Comparison of ENCODE assay signal across 28 cellular contexts in genomic region chr11:129740125-129740719, GRCh38.
"Had no signal": no experiment of that assay in that cellular context is flagged by ENCODE, and none has a peak within 500 bp of the region (broad histone marks: within the 10 kb centered on the region; RNA-seq: fewer than 3 reads in every experiment).

No MANE protein-coding gene starts in this region.

- H3K4me1 Mint-ChIP-seq: activated CD4-positive, alpha-beta memory T cell treated with anti-CD3 and anti-CD28 coated beads, Interleukin-2, amount 10 ng/mL, durations not matched to agents 7 days and 5 days; activated CD4-positive, alpha-beta T cell treated with anti-CD3 and anti-CD28 coated beads for 36 hours; activated CD8-positive, alpha-beta memory T cell treated with anti-CD3 and anti-CD28 coated beads, Interleukin-2, amount 10 ng/mL, durations not matched to agents 7 days and 5 days; activated naive CD4-positive, alpha-beta T cell treated with anti-CD3 and anti-CD28 coated beads, Interleukin-2, amount 10 ng/mL, durations not matched to agents 7 days and 5 days had no signal

- H3K27ac ChIP-seq: ascending aorta, SJCRH30, SK-N-MC, WERI-Rb-1 had no signal

- H3K9me3 ChIP-seq: ascending aorta, MG63, SJCRH30 had no signal

- H3K27me3 ChIP-seq: ascending aorta, MG63, SJCRH30 had no signal

- H3K4me1 ChIP-seq: ascending aorta, SJCRH30 had no signal

- H3K36me3 ChIP-seq: ascending aorta, MG63, SJCRH30, WERI-Rb-1 had no signal

- H3K4me3 Mint-ChIP-seq: activated CD4-positive, alpha-beta memory T cell treated with anti-CD3 and anti-CD28 coated beads, Interleukin-2, amount 10 ng/mL, durations not matched to agents 7 days and 5 days; activated CD4-positive, alpha-beta T cell treated with anti-CD3 and anti-CD28 coated beads for 36 hours; activated CD8-positive, alpha-beta memory T cell treated with anti-CD3 and anti-CD28 coated beads, Interleukin-2, amount 10 ng/mL, durations not matched to agents 7 days and 5 days; activated naive CD4-positive, alpha-beta T cell treated with anti-CD3 and anti-CD28 coated beads, Interleukin-2, amount 10 ng/mL, durations not matched to agents 7 days and 5 days; activated naive CD8-positive, alpha-beta T cell had no signal

- DNase-seq: activated CD4-positive, alpha-beta memory T cell treated with anti-CD3 and anti-CD28 coated beads, Interleukin-2, amount 10 ng/mL, durations not matched to agents 7 days and 5 days; activated CD4-positive, alpha-beta T cell treated with anti-CD3 and anti-CD28 coated beads for 36 hours; activated CD4-positive, alpha-beta T cell treated with anti-CD3 and anti-CD28 coated beads, Interleukin-2, amount 50 U/mL, for 1 hour; activated CD8-positive, alpha-beta memory T cell treated with anti-CD3 and anti-CD28 coated beads for 24 hours; activated CD8-positive, alpha-beta memory T cell treated with anti-CD3 and anti-CD28 coated beads, Interleukin-2, amount 10 ng/mL, durations not matched to agents 7 days and 5 days; activated CD8-positive, alpha-beta memory T cell treated with anti-CD3 and anti-CD28 coated beads, Interleukin-2, amount 50 U/mL, for 48 hours; activated effector memory CD4-positive, alpha-beta T cell treated with Interleukin-2 at 50 U/mL for 16 hours; activated naive CD4-positive, alpha-beta T cell treated with anti-CD3 and anti-CD28 coated beads, Interleukin-2, amount 10 ng/mL, durations not matched to agents 7 days and 5 days; activated T-cell treated with anti-CD3 and anti-CD28 coated beads, Interleukin-2, amount 50 U/mL, for 48 hours; amygdala; Kasumi-1; MG63; NCI-H146; NCI-H187; NCI-H2107; NCI-H2171; NCI-H2227 treated with DMSO at 0.1 percent for 48 hours; NCI-H446; NCI-H526 treated with DMSO at 0.1 percent for 48 hours; OCI-M1; SHP77; SJCRH30; T1000; WERI-Rb-1 had no signal

- H3K27me3 Mint-ChIP-seq: activated naive CD4-positive, alpha-beta T cell treated with anti-CD3 and anti-CD28 coated beads, Interleukin-2, amount 10 ng/mL, durations not matched to agents 7 days and 5 days had no signal

- H3K27ac Mint-ChIP-seq: activated CD4-positive, alpha-beta memory T cell treated with anti-CD3 and anti-CD28 coated beads, Interleukin-2, amount 10 ng/mL, durations not matched to agents 7 days and 5 days; activated CD4-positive, alpha-beta T cell treated with anti-CD3 and anti-CD28 coated beads for 36 hours; activated CD8-positive, alpha-beta memory T cell treated with anti-CD3 and anti-CD28 coated beads, Interleukin-2, amount 10 ng/mL, durations not matched to agents 7 days and 5 days; activated naive CD4-positive, alpha-beta T cell treated with anti-CD3 and anti-CD28 coated beads, Interleukin-2, amount 10 ng/mL, durations not matched to agents 7 days and 5 days; activated naive CD8-positive, alpha-beta T cell had no signal

- H3K9me3 Mint-ChIP-seq: activated CD4-positive, alpha-beta memory T cell treated with anti-CD3 and anti-CD28 coated beads, Interleukin-2, amount 10 ng/mL, durations not matched to agents 7 days and 5 days; activated naive CD4-positive, alpha-beta T cell treated with anti-CD3 and anti-CD28 coated beads, Interleukin-2, amount 10 ng/mL, durations not matched to agents 7 days and 5 days had no signal

- ATAC-seq: activated CD4-positive, alpha-beta T cell treated with anti-CD3 and anti-CD28 coated beads for 36 hours; activated CD8-positive, alpha-beta memory T cell treated with anti-CD3 and anti-CD28 coated beads, Interleukin-2, amount 10 ng/mL, durations not matched to agents 7 days and 5 days; Panc1 had no signal

- H3K36me3 Mint-ChIP-seq: activated CD8-positive, alpha-beta memory T cell treated with anti-CD3 and anti-CD28 coated beads, Interleukin-2, amount 10 ng/mL, durations not matched to agents 7 days and 5 days; activated naive CD4-positive, alpha-beta T cell treated with anti-CD3 and anti-CD28 coated beads, Interleukin-2, amount 10 ng/mL, durations not matched to agents 7 days and 5 days; activated naive CD8-positive, alpha-beta T cell had no signal

- H3K4me3 ChIP-seq: ascending aorta, MG63, SJCRH30, SK-N-MC had no signal
